ENCODE assay signal across 1 cellular context in genomic region chr16:69329369-69330285, GRCh38.
TF ChIP-seq lines count a peak whose summit lies in the region.

No MANE protein-coding gene starts in this region.

TF ChIP-seq in IMR-90, 13 proteins besides CTCF, POLR2A, EP300 and RAD21 (continued from another document):
- TF ChIP-seq, protein P1, sequence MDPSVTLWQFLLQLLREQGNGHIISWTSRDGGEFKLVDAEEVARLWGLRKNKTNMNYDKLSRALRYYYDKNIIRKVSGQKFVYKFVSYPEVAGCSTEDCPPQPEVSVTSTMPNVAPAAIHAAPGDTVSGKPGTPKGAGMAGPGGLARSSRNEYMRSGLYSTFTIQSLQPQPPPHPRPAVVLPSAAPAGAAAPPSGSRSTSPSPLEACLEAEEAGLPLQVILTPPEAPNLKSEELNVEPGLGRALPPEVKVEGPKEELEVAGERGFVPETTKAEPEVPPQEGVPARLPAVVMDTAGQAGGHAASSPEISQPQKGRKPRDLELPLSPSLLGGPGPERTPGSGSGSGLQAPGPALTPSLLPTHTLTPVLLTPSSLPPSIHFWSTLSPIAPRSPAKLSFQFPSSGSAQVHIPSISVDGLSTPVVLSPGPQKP (IDR thresholded peaks at IDR 0.05; ENCODE audit: borderline replicate concordance, low read depth, low read length) = no peak
- TF ChIP-seq RFX5 (IDR thresholded peaks at IDR 0.05; ENCODE audit: low read depth, low read length) = no peak
- no peak for TF ChIP-seq MXI1 (IDR thresholded peaks at IDR 0.05; ENCODE audit: borderline replicate concordance, low read depth, low read length)
- TF ChIP-seq MAZ (IDR thresholded peaks at IDR 0.05; ENCODE audit: borderline replicate concordance, low read depth, low read length) = no peak
- TF ChIP-seq BHLHE40 (IDR thresholded peaks at IDR 0.05; ENCODE audit: low read depth, low read length) = no peak
- TF ChIP-seq NFE2L2 (IDR thresholded peaks at IDR 0.05; ENCODE audit: low read depth, low read length) = no peak
- TF ChIP-seq SMC3 (IDR thresholded peaks at IDR 0.05; ENCODE audit: low read depth, low read length) = no peak
- TF ChIP-seq FOS (IDR thresholded peaks at IDR 0.05; ENCODE audit: low read depth, low read length) = no peak
- TF ChIP-seq, protein P2, sequence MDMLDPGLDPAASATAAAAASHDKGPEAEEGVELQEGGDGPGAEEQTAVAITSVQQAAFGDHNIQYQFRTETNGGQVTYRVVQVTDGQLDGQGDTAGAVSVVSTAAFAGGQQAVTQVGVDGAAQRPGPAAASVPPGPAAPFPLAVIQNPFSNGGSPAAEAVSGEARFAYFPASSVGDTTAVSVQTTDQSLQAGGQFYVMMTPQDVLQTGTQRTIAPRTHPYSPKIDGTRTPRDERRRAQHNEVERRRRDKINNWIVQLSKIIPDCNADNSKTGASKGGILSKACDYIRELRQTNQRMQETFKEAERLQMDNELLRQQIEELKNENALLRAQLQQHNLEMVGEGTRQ (IDR thresholded peaks at IDR 0.05; ENCODE audit: low read depth, low read length) = no peak
- TF ChIP-seq CEBPB (IDR thresholded peaks at IDR 0.05; ENCODE audit: low read depth, low read length) = no peak; the same call in 1 of the 2 replicates
